ENCODE assay signal across 25 cellular contexts in the genomic region with DNA sequence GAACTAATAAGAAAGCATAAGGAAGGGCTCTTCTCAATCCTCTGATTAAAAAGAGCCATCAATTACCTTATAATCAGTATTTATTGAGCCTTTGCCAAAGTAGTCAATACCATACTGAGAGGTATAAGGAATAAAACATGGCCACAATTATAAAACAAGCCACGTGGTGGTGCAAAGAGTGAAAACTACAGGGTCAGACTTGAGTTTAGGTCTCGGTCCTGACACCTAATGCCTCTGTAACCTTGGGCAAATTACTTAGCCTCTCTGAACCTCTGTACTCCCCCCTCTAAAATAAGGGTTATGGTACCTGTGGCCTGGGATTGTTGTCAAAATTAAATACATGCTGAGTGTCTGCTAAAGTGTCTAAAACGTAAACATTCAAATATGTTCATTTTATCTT. TPM values are rescaled to one million over a fixed set of nuclear protein-coding genes. Genes with fewer than 3 reads are reported as not detected.
"Had no signal": no experiment of that assay in that cellular context is flagged by ENCODE, and none has a peak within 500 bp of the region (broad histone marks: within the 10 kb centered on the region; RNA-seq: fewer than 3 reads in every experiment).

No MANE protein-coding gene starts in this region.

- H3K4me3 ChIP-seq: colonic mucosa, gastrocnemius medialis, left ventricle myocardium inferior, thyroid gland had no signal

- H3K27me3 ChIP-seq: colonic mucosa, thyroid gland had no signal

- H3K27ac ChIP-seq: colonic mucosa, gastrocnemius medialis, left ventricle myocardium inferior, thyroid gland had no signal

- H3K36me3 ChIP-seq: colonic mucosa, gastrocnemius medialis, left ventricle myocardium inferior, thyroid gland had no signal

- ATAC-seq: activated CD4-positive, CD25-positive, alpha-beta regulatory T cell treated with anti-CD3 and anti-CD28 coated beads, Interleukin-2, amount 50 U/mL, for 24 hours; activated naive CD8-positive, alpha-beta T cell treated with anti-CD3 and anti-CD28 coated beads, Interleukin-2, amount 50 U/mL, for 24 hours; activated T-cell treated with anti-CD3 and anti-CD28 coated beads, Interleukin-2, amount 50 U/mL, for 4 hours; gastrocnemius medialis had no signal

- H3K4me1 ChIP-seq: colonic mucosa, gastrocnemius medialis, left ventricle myocardium inferior, thyroid gland had no signal

- DNase-seq: activated CD4-positive, alpha-beta T cell treated with anti-CD3 and anti-CD28 coated beads, Interleukin-2, amount 50 U/mL, for 1 hour; activated CD8-positive, alpha-beta memory T cell treated with anti-CD3 and anti-CD28 coated beads, Interleukin-2, amount 50 U/mL, for 4 hours; activated effector memory CD4-positive, alpha-beta T cell treated with Interleukin-2 at 50 U/mL for 16 hours; activated naive CD4-positive, alpha-beta T cell treated with anti-CD3 and anti-CD28 coated beads, Interleukin-2, amount 10 ng/mL, durations not matched to agents 7 days and 5 days; activated naive CD8-positive, alpha-beta T cell treated with anti-CD3 and anti-CD28 coated beads, Interleukin-2, amount 50 U/mL, for 24 hours; activated T-cell treated with anti-CD3 and anti-CD28 coated beads, Interleukin-2, amount 50 U/mL, for 4 hours; anterior cingulate cortex; central memory CD4-positive, alpha-beta T cell; colonic mucosa; gastrocnemius medialis; left ventricle myocardium inferior; stimulated activated CD4-positive, alpha-beta T cell treated with anti-CD3 and anti-CD28 coated beads, Interleukin-12 subunit alpha, Interleukin-12 subunit beta, amount 100 ng/mL, for 4 hours; stimulated activated CD4-positive, alpha-beta T cell treated with anti-CD3 and anti-CD28 coated beads, Interleukin-1b, Interleukin-23, amount 100 ng/mL, for 48 hours; stimulated activated naive CD4-positive, alpha-beta T cell treated with Interleukin-2 at 50 U/mL for 16 hours; T-helper 9 cell; thyroid gland had no signal

- H3K9me3 ChIP-seq: colonic mucosa, gastrocnemius medialis, left ventricle myocardium inferior, thyroid gland had no signal

RNA-seq across cellular contexts. Expression of a gene that starts 11.8 kb away (rescaled TPM):
- total RNA-seq: activated T-cell treated with anti-CD3 and anti-CD28 coated beads, Interleukin-2, amount 50 U/mL, for 4 hours; epithelial cell of proximal tubule; gastrocnemius medialis; kidney epithelial cell; left ventricle myocardium inferior; neural crest cell; progenitor cell of endocrine pancreas; subcutaneous adipose tissue; thyroid gland had no signal
- polyA plus RNA-seq: urinary bladder had no signal

RNA-seq across cellular contexts. Expression of a gene that starts 13.3 kb away (rescaled TPM):
- total RNA-seq: activated T-cell treated with anti-CD3 and anti-CD28 coated beads, Interleukin-2, amount 50 U/mL, for 4 hours; epithelial cell of proximal tubule; gastrocnemius medialis; kidney epithelial cell; left ventricle myocardium inferior; neural crest cell; omental fat pad; progenitor cell of endocrine pancreas; subcutaneous adipose tissue; thyroid gland; urinary bladder had no signal
- polyA plus RNA-seq: urinary bladder had no signal

RNA-seq across cellular contexts. Expression of a gene that starts 14.1 kb away (rescaled TPM):
- total RNA-seq: epithelial cell of proximal tubule, kidney epithelial cell, left ventricle myocardium inferior, mononuclear cell, neural crest cell, omental fat pad, progenitor cell of endocrine pancreas, subcutaneous adipose tissue, thyroid gland, urinary bladder had no signal
- polyA plus RNA-seq: urinary bladder had no signal

RNA-seq across cellular contexts. Expression of a gene that starts 36.3 kb away (rescaled TPM):
- total RNA-seq: activated T-cell treated with anti-CD3 and anti-CD28 coated beads, Interleukin-2, amount 50 U/mL, for 4 hours; epithelial cell of proximal tubule; kidney epithelial cell; left ventricle myocardium inferior; neural crest cell; omental fat pad; progenitor cell of endocrine pancreas; subcutaneous adipose tissue; thyroid gland had no signal
